20 cellular contexts compared by ENCODE assay signal in the genomic region with DNA sequence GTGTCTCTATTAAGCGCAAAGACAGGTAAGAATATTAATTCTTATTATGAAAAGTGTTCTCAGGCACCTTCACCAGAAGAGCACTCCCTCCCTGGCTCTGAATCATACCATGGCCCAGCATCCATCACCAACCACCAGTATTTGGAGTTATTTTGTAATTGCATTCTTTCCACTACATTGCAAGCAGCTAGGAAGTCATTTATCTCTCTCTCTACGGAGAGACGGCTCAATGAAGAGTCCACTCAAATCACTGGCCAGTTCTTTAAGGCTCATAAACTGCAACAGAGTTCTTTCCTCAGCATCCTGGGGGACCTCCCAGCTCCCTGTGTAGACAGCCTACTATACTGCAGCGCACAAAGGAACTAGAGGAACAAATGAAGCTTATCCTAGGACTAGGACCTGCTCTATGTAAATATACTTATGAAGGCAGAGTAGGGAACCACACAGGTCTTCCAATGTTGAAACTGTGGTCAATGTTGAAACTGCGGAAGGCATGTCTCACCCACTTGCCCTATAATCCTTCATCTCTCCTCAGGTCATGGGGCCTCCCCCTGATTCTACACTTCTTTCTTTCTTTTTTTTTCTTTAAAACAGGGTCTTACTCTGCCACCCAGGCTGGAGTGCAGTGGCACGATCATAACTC.
DNase-seq lines count a peak whose midpoint lies in the region; ATAC-seq and TF ChIP-seq lines count a peak whose summit lies in the region.
"Had no signal": no experiment of that assay in that cellular context is flagged by ENCODE, and none has a peak within 500 bp of the region (broad histone marks: within the 10 kb centered on the region; RNA-seq: fewer than 3 reads in every experiment).

No MANE protein-coding gene starts in this region.

- TF ChIP-seq CTCF in HFFc6 (IDR thresholded peaks at IDR 0.05), result no peak

- H3K27ac ChIP-seq in CD8-positive, alpha-beta memory T cell (ENCODE audit: low read depth, low read length), result no peak overlapping the region
- H3K27ac ChIP-seq: epithelial cell of prostate, heart right ventricle, PC-9, spleen had no signal

- CTCF ChIA-PET in CD8-positive, alpha-beta memory T cell (lab: Charles Lee), result no interaction called here

- H3K27ac Mint-ChIP-seq in HFFc6, result peak overlapping the region; percentile 65; the same call in 1 of the 2 replicates
- H3K27ac Mint-ChIP-seq in CD8-positive, alpha-beta memory T cell, result peak overlapping the region in 1 of 8 donors; percentile 40
- H3K27ac Mint-ChIP-seq: activated CD8-positive, alpha-beta T cell treated with anti-CD3 and anti-CD28 coated beads, Interleukin-2, amount 10 ng/mL, durations not matched to agents 7 days and 5 days; activated T-helper 2 cell treated with anti-CD3 and anti-CD28 coated beads, Interferon-gamma antibody, Interleukin-2, Interleukin-4, amounts not matched to agents 10 μg/mL and 5 μg/mL and 100 μg/mL, durations not matched to agents 14 hours and 24 hours and 36 hours had no signal

- H3K27me3 ChIP-seq in CD8-positive, alpha-beta memory T cell (ENCODE audit: insufficient read depth, low read length, poor library complexity, severe bottlenecking), result no peaks in the 10 kb centered on the region
- H3K27me3 ChIP-seq: heart right ventricle, spleen had no signal

- H3K4me3 Mint-ChIP-seq in HFFc6, result no peak overlapping the region
- no peak overlapping the region for H3K4me3 Mint-ChIP-seq in CD8-positive, alpha-beta memory T cell
- H3K4me3 Mint-ChIP-seq: activated CD8-positive, alpha-beta T cell treated with anti-CD3 and anti-CD28 coated beads, Interleukin-2, amount 10 ng/mL, durations not matched to agents 7 days and 5 days had no signal

- peaks cover 8% of the 10 kb centered on the region; the same call in 1 of the 2 replicates for H3K36me3 Mint-ChIP-seq in HFFc6 (ENCODE audit: low read depth)
- peaks cover 0 to 79% (median 29%) of the 10 kb centered on the region in 3 donors for H3K36me3 Mint-ChIP-seq in CD8-positive, alpha-beta memory T cell

- no peaks in the 10 kb centered on the region for H3K9me3 ChIP-seq in CD8-positive, alpha-beta memory T cell (ENCODE audit: low read length)
- H3K9me3 ChIP-seq: heart right ventricle, spleen had no signal

- H3K4me1 Mint-ChIP-seq in HFFc6 (ENCODE audit: low read depth), result peaks cover 25% of the 10 kb centered on the region
- H3K4me1 Mint-ChIP-seq in CD8-positive, alpha-beta memory T cell, result peaks cover 3 to 13% (median 9%) of the 10 kb centered on the region in 3 donors

- intact Hi-C loops in posterior vena cava (cut with DNase I), result no loop called here

- H3K27me3 Mint-ChIP-seq in HFFc6 (ENCODE audit: insufficient read depth), result no peaks in the 10 kb centered on the region
- no peaks in the 10 kb centered on the region for H3K27me3 Mint-ChIP-seq in CD8-positive, alpha-beta memory T cell

- H3K4me1 ChIP-seq in CD8-positive, alpha-beta memory T cell (ENCODE audit: insufficient read depth, low read length), result no peaks in the 10 kb centered on the region

- no peak overlapping the region for H3K4me3 ChIP-seq in CD8-positive, alpha-beta memory T cell (ENCODE audit: low read length)
- H3K4me3 ChIP-seq: heart right ventricle, PC-9, spleen had no signal

- H3K9me3 Mint-ChIP-seq in HFFc6, result no peaks in the 10 kb centered on the region
- H3K9me3 Mint-ChIP-seq in CD8-positive, alpha-beta memory T cell, result no peaks in the 10 kb centered on the region
- H3K9me3 Mint-ChIP-seq: activated T-helper 2 cell treated with anti-CD3 and anti-CD28 coated beads, Interferon-gamma antibody, Interleukin-2, Interleukin-4, amounts not matched to agents 10 μg/mL and 5 μg/mL and 100 μg/mL, durations not matched to agents 14 hours and 24 hours and 36 hours had no signal

- ATAC-seq in GM19397 (IDR thresholded peaks at IDR 0.05; ENCODE audit: unreplicated experiment), result no peak
- ATAC-seq: activated CD8-positive, alpha-beta T cell treated with anti-CD3 and anti-CD28 coated beads, Interleukin-2, amount 10 ng/mL, durations not matched to agents 7 days and 5 days; heart right ventricle had no signal

- DNase-seq in AG08395 (ENCODE audit: low spot score), result peak; percentile 85
- DNase-seq in HFFc6, result peak; percentile 60
- DNase-seq in astrocyte of the hippocampus (ENCODE audit: low read depth, low spot score), result peak; percentile 68
- peak; percentile 12 for DNase-seq in left kidney (ENCODE audit: low read depth, low spot score)
- DNase-seq in SHP77 (lab: John Stamatoyannopoulos, UW), result no peak
- no peak for DNase-seq in posterior vena cava (ENCODE audit: low spot score)
- no peak for DNase-seq in CD8-positive, alpha-beta memory T cell
- DNase-seq: activated CD8-positive, alpha-beta T cell treated with anti-CD3 and anti-CD28 coated beads, Interleukin-2, amount 10 ng/mL, durations not matched to agents 7 days and 5 days; amygdala; cortex of kidney; heart right ventricle; MM.1S; NCI-H2081; NCI-H526; spleen; stimulated activated naive CD4-positive, alpha-beta T cell had no signal

- POLR2A ChIA-PET in CD8-positive, alpha-beta memory T cell (lab: Charles Lee), result no interaction called here

- H3K36me3 ChIP-seq in CD8-positive, alpha-beta memory T cell (ENCODE audit: insufficient read depth, low read length), result peaks cover 21% of the 10 kb centered on the region

Comparison
In these comparisons a context has a peak if more than half of its experiments do, and no peak if none do; other contexts are left out.
1. DNase-seq: peak in AG08395 (single experiment), HFFc6 (single experiment), astrocyte of the hippocampus (single experiment) and left kidney (single experiment); none in SHP77 (0 of 2), posterior vena cava (single experiment) and CD8-positive, alpha-beta memory T cell (0 of 5).